8 cellular contexts compared by ENCODE assay signal in genomic region chr1:36464605-36465393, GRCh38.
DNase-seq lines count a peak whose midpoint lies in the region; ATAC-seq and TF ChIP-seq lines count a peak whose summit lies in the region.

No MANE protein-coding gene starts in this region.

- H3K4me1 Mint-ChIP-seq in stimulated activated naive CD8-positive, alpha-beta T cell treated with anti-CD3 and anti-CD28 coated beads, Interleukin-15, amount 100 ng/mL, for 72 hours = peaks cover 47% of the 10 kb centered on the region

- peak overlapping the region; percentile 99 to 100 for H3K27ac Mint-ChIP-seq in stimulated activated naive CD8-positive, alpha-beta T cell treated with anti-CD3 and anti-CD28 coated beads, Interleukin-15, amount 100 ng/mL, for 72 hours

- TF ChIP-seq CTCF in GM12864 (IDR thresholded peaks at IDR 0.05; ENCODE audit: low read depth, low read length, missing control alignments) = no peak

- ATAC-seq in GM21825 (IDR thresholded peaks at IDR 0.05; ENCODE audit: unreplicated experiment) = peak; percentile 5
- ATAC-seq in stimulated activated naive CD8-positive, alpha-beta T cell treated with anti-CD3 and anti-CD28 coated beads, Interleukin-15, amount 100 ng/mL, for 72 hours = peak; percentile 73

- no peaks in the 10 kb centered on the region for H3K9me3 Mint-ChIP-seq in stimulated activated naive CD8-positive, alpha-beta T cell treated with anti-CD3 and anti-CD28 coated beads, Interleukin-15, amount 100 ng/mL, for 72 hours

- H3K4me3 Mint-ChIP-seq in stimulated activated naive CD8-positive, alpha-beta T cell treated with anti-CD3 and anti-CD28 coated beads, Interleukin-15, amount 100 ng/mL, for 72 hours = peak overlapping the region; percentile 96 to 100

- DNase-seq in GM12864 (ENCODE audit: low read depth) (no peak), NCI-H1105 treated with DMSO at 0.1 percent for 48 hours (lab: John Stamatoyannopoulos, UW) (peak; percentile 92), amniotic epithelial cell (ENCODE audit: low read depth) (peak; percentile 34), iris pigment epithelial cell (ENCODE audit: low read depth) (peak; percentile 25), LoVo (ENCODE audit: low spot score) (no peak), NAMALWA (ENCODE audit: low spot score) (no peak)
- no peak for DNase-seq in stimulated activated naive CD8-positive, alpha-beta T cell treated with anti-CD3 and anti-CD28 coated beads, Interleukin-15, amount 100 ng/mL, for 72 hours

- peak overlapping the region; percentile 93 for H3K4me3 ChIP-seq in GM12864 (ENCODE audit: low read depth, low read length)

- no peaks in the 10 kb centered on the region for H3K27me3 Mint-ChIP-seq in stimulated activated naive CD8-positive, alpha-beta T cell treated with anti-CD3 and anti-CD28 coated beads, Interleukin-15, amount 100 ng/mL, for 72 hours

Comparison
In these comparisons a context has a peak if more than half of its experiments do, and no peak if none do; other contexts are left out.
1. DNase-seq: peak in NCI-H1105 treated with DMSO at 0.1 percent for 48 hours (single experiment), amniotic epithelial cell (single experiment) and iris pigment epithelial cell (single experiment); none in GM12864 (single experiment), stimulated activated naive CD8-positive, alpha-beta T cell treated with anti-CD3 and anti-CD28 coated beads, Interleukin-15, amount 100 ng/mL, for 72 hours (0 of 2), LoVo (single experiment) and NAMALWA (single experiment).